In genomic region chr11:11171854-11172253, GRCh38 we compare ENCODE assay signal across 9 cellular contexts.
DNase-seq lines count a peak whose midpoint lies in the region; ATAC-seq lines count a peak whose summit lies in the region.
"Had no signal": no experiment of that assay in that cellular context is flagged by ENCODE, and none has a peak within 500 bp of the region (broad histone marks: within the 10 kb centered on the region; RNA-seq: fewer than 3 reads in every experiment).

No MANE protein-coding gene starts in this region.

- no peak overlapping the region for H3K27ac ChIP-seq in CD4-positive, CD25-positive, alpha-beta regulatory T cell (ENCODE audit: insufficient read depth, low read length, poor library complexity, severe bottlenecking)
- H3K27ac ChIP-seq: VCaP had no signal

- peak overlapping the region in 2 of 4 donors; percentile 2 to 72 for H3K4me3 Mint-ChIP-seq in CD4-positive, CD25-positive, alpha-beta regulatory T cell
- no peak overlapping the region for H3K4me3 Mint-ChIP-seq in activated naive CD8-positive, alpha-beta T cell treated with anti-CD3 and anti-CD28 coated beads, Interleukin-2, amount 50 U/mL, for 24 hours

- H3K9me3 ChIP-seq in CD4-positive, CD25-positive, alpha-beta regulatory T cell (ENCODE audit: control insufficient read depth in 2 of 2, low read length in 2 of 2): no peaks in the 10 kb centered on the region

- DNase-seq in CD4-positive, CD25-positive, alpha-beta regulatory T cell: peak in 2 of 3 donors; percentile 48 to 61
- DNase-seq in GM19238 (ENCODE audit: insufficient read length, low spot score) (peak; percentile 13), HCEC 1CT (no peak), NCI-H1436 treated with DMSO at 0.1 percent for 48 hours (lab: John Stamatoyannopoulos, UW) (no peak), GM03348 (ENCODE audit: low spot score) (no peak), globus pallidus (ENCODE audit: low spot score) (no peak)
- peak; percentile 23 for DNase-seq in activated naive CD8-positive, alpha-beta T cell treated with anti-CD3 and anti-CD28 coated beads, Interleukin-2, amount 50 U/mL, for 24 hours

- peaks cover 9% of the 10 kb centered on the region for H3K4me1 ChIP-seq in CD4-positive, CD25-positive, alpha-beta regulatory T cell (ENCODE audit: control insufficient read depth, insufficient read depth, low read length, poor library complexity, severe bottlenecking)

- H3K36me3 ChIP-seq in CD4-positive, CD25-positive, alpha-beta regulatory T cell (ENCODE audit: control insufficient read depth, insufficient read depth, low read length): no peaks in the 10 kb centered on the region

- no peaks in the 10 kb centered on the region for H3K36me3 Mint-ChIP-seq in CD4-positive, CD25-positive, alpha-beta regulatory T cell
- no peaks in the 10 kb centered on the region for H3K36me3 Mint-ChIP-seq in activated naive CD8-positive, alpha-beta T cell treated with anti-CD3 and anti-CD28 coated beads, Interleukin-2, amount 50 U/mL, for 24 hours (ENCODE audit: low read depth)

- no peaks in the 10 kb centered on the region for H3K27me3 ChIP-seq in CD4-positive, CD25-positive, alpha-beta regulatory T cell (ENCODE audit: control insufficient read depth, insufficient read depth, low read length)

- ATAC-seq in CD4-positive, CD25-positive, alpha-beta regulatory T cell (ENCODE audit: low read depth in 2 of 2): peak; percentile 82 to 90
- ATAC-seq in HG03175 (IDR thresholded peaks at IDR 0.05; ENCODE audit: unreplicated experiment): peak; percentile 96
- ATAC-seq in activated naive CD8-positive, alpha-beta T cell treated with anti-CD3 and anti-CD28 coated beads, Interleukin-2, amount 50 U/mL, for 24 hours: peak; percentile 78

- H3K4me1 Mint-ChIP-seq in CD4-positive, CD25-positive, alpha-beta regulatory T cell: peaks cover 0 to 12% (median 10%) of the 10 kb centered on the region in 4 donors
- peaks cover 15% of the 10 kb centered on the region for H3K4me1 Mint-ChIP-seq in activated naive CD8-positive, alpha-beta T cell treated with anti-CD3 and anti-CD28 coated beads, Interleukin-2, amount 50 U/mL, for 24 hours

- H3K27me3 Mint-ChIP-seq in CD4-positive, CD25-positive, alpha-beta regulatory T cell: peaks cover 11% of the 10 kb centered on the region
- no peaks in the 10 kb centered on the region for H3K27me3 Mint-ChIP-seq in activated naive CD8-positive, alpha-beta T cell treated with anti-CD3 and anti-CD28 coated beads, Interleukin-2, amount 50 U/mL, for 24 hours

- H3K9me3 Mint-ChIP-seq in CD4-positive, CD25-positive, alpha-beta regulatory T cell: no peaks in the 10 kb centered on the region
- no peaks in the 10 kb centered on the region for H3K9me3 Mint-ChIP-seq in activated naive CD8-positive, alpha-beta T cell treated with anti-CD3 and anti-CD28 coated beads, Interleukin-2, amount 50 U/mL, for 24 hours

- H3K4me3 ChIP-seq in CD4-positive, CD25-positive, alpha-beta regulatory T cell (ENCODE audit: low read depth, low read length): no peak overlapping the region

- peak overlapping the region in 1 of 3 donors; percentile 79 for H3K27ac Mint-ChIP-seq in CD4-positive, CD25-positive, alpha-beta regulatory T cell
- H3K27ac Mint-ChIP-seq in activated naive CD8-positive, alpha-beta T cell treated with anti-CD3 and anti-CD28 coated beads, Interleukin-2, amount 50 U/mL, for 24 hours: no peak overlapping the region

Comparison
In these comparisons a context has a peak if more than half of its experiments do, and no peak if none do; other contexts are left out.
1. DNase-seq: peak in CD4-positive, CD25-positive, alpha-beta regulatory T cell (2 of 3), GM19238 (single experiment) and activated naive CD8-positive, alpha-beta T cell treated with anti-CD3 and anti-CD28 coated beads, Interleukin-2, amount 50 U/mL, for 24 hours (single experiment); none in HCEC 1CT (single experiment), NCI-H1436 treated with DMSO at 0.1 percent for 48 hours (single experiment), GM03348 (single experiment) and globus pallidus (single experiment).
2. Peak in every context shown above with its lines, with median percentiles within 50 percentile points of each other: ATAC-seq.